ENCODE assay signal across 1 cellular context in genomic region chr3:128942161-128942952, GRCh38.
TF ChIP-seq lines count a peak whose summit lies in the region.

No MANE protein-coding gene starts in this region.

TF ChIP-seq in GM23338, 12 proteins besides CTCF, POLR2A, EP300 and RAD21 (continued from another document):
- TF ChIP-seq NANOG (IDR thresholded peaks at IDR 0.05; ENCODE audit: borderline replicate concordance) (no peak), ZNF331 (CRISPR knock-in tag; IDR thresholded peaks at IDR 0.05; ENCODE audit: low read depth) (no peak), ETS1 (IDR thresholded peaks at IDR 0.05) (no peak), JUNB (IDR thresholded peaks at IDR 0.05; ENCODE audit: unreplicated experiment) (no peak), EZH2phosphoT487 (IDR thresholded peaks at IDR 0.05; ENCODE audit: unreplicated experiment) (no peak), POLR2AphosphoS5 (IDR thresholded peaks at IDR 0.05; ENCODE audit: low read depth) (no peak), ZNF462 (CRISPR knock-in tag; IDR thresholded peaks at IDR 0.05) (no peak)
